21 cellular contexts compared by ENCODE assay signal in genomic region chr7:140926021-140926812, GRCh38. TPM values are rescaled to one million over a fixed set of nuclear protein-coding genes. Genes with fewer than 3 reads are reported as not detected.
DNase-seq lines count a peak whose midpoint lies in the region; ATAC-seq and TF ChIP-seq lines count a peak whose summit lies in the region.
"Had no signal": no experiment of that assay in that cellular context is flagged by ENCODE, and none has a peak within 500 bp of the region (broad histone marks: within the 10 kb centered on the region; RNA-seq: fewer than 3 reads in every experiment).

No MANE protein-coding gene starts in this region.

- H3F3A ChIP-seq in PC-9 (ENCODE audit: insufficient read depth, low read depth): peaks cover 12% of the 10 kb centered on the region

- H3K79me2 ChIP-seq in PC-9 (ENCODE audit: low read depth): peaks cover 33% of the 10 kb centered on the region

- no peak for TF ChIP-seq CTCF in natural killer cell (IDR thresholded peaks at IDR 0.05)
- no peak for TF ChIP-seq CTCF in PC-9 (conservative IDR thresholded peaks at IDR 0.05)
- TF ChIP-seq CTCF in left lung (IDR thresholded peaks at IDR 0.05): no peak
- TF ChIP-seq CTCF in type B pancreatic cell (conservative IDR thresholded peaks at IDR 0.05): no peak
- TF ChIP-seq CTCF in Caco-2 (IDR thresholded peaks at IDR 0.05; ENCODE audit: insufficient read depth in 1 of 2, low read depth in 1 of 2, low read length in 1 of 2, severe bottlenecking in 1 of 2, unreplicated experiment in 1 of 2): no peak
- TF ChIP-seq CTCF in breast epithelium (IDR thresholded peaks at IDR 0.05): no peak

- peaks cover 44% of the 10 kb centered on the region for H3K4me1 ChIP-seq in PC-9 (replicated peaks; ENCODE audit: insufficient read depth)
- peaks cover 0 to 31% of the 10 kb centered on the region in 2 donors for H3K4me1 ChIP-seq in left lung
- no peaks in the 10 kb centered on the region for H3K4me1 ChIP-seq in Caco-2
- no peaks in the 10 kb centered on the region for H3K4me1 ChIP-seq in breast epithelium

- no peak for TF ChIP-seq POLR2A in breast epithelium (IDR thresholded peaks at IDR 0.05)

- DNase-seq in natural killer cell: no peak
- DNase-seq in natural killer cell treated with Interleukin-12 subunit alpha and Interleukin-12 subunit beta and Interleukin-15 and Interleukin-18, amount 100 ng/mL, for 72 hours (ENCODE audit: low spot score): no peak
- no peak for DNase-seq in PC-9
- no peak for DNase-seq in left lung
- no peak for DNase-seq in type B pancreatic cell (ENCODE audit: extremely low spot score, unreplicated experiment)
- no peak for DNase-seq in Caco-2
- no peak for DNase-seq in cardiac septum (ENCODE audit: low spot score)
- no peak for DNase-seq in breast epithelium (ENCODE audit: low spot score in 2 of 2)
- DNase-seq: activated CD8-positive, alpha-beta memory T cell treated with anti-CD3 and anti-CD28 coated beads for 24 hours; activated gamma-delta T cell treated with Interleukin-2 at 50 U/mL for 16 hours; body of pancreas; DMS79 treated with DMSO at 0.1 percent for 48 hours; HCEC 1CT; heart left ventricle; islet precursor cell; mesendoderm; NCI-H1694 treated with DMSO at 0.1 percent for 48 hours; NCI-H524; pancreas; SIG-M5; tibial artery had no signal

- H3K4me2 ChIP-seq in PC-9: peak overlapping the region; percentile 81; the same call in 1 of the 2 replicates

- H3K9me3 ChIP-seq in PC-9 (ENCODE audit: insufficient read depth, low read depth) (no peaks in the 10 kb centered on the region), left lung (peaks cover 0 to 3% of the 10 kb centered on the region in 2 donors), Caco-2 (no peaks in the 10 kb centered on the region), breast epithelium (no peaks in the 10 kb centered on the region)
- H3K9me3 ChIP-seq: body of pancreas, heart left ventricle, pancreas, tibial artery had no signal

- H3K27ac Mint-ChIP-seq in natural killer cell (no peak overlapping the region), type B pancreatic cell (peak overlapping the region; percentile 62), Caco-2 (ENCODE audit: unreplicated experiment) (no peak overlapping the region)
- peak overlapping the region in 1 of 2 donors; percentile 16 for H3K27ac Mint-ChIP-seq in natural killer cell treated with Interleukin-12 subunit alpha and Interleukin-12 subunit beta and Interleukin-15 and Interleukin-18, amount 100 ng/mL, for 72 hours

- POLR2A ChIA-PET in PC-9 (lab: Charles Lee; ENCODE audit: unreplicated experiment) (interaction anchor here (0.6 kb wide), 1 partner anchor 25 kb away, joined by 7 read pairs; no protein-coding TSS in a partner anchor), Caco-2 (lab: Charles Lee) (no interaction called here)

- no TSS peak for BruUV-seq in PC-9 (replicated peaks; lab: Mats Ljungman, UMichigan)
- no TSS peak for BruUV-seq in Caco-2 (replicated peaks; lab: Mats Ljungman, UMichigan)

- H3K9me2 ChIP-seq in PC-9 (ENCODE audit: insufficient read depth): no peaks in the 10 kb centered on the region

- H3K4me1 Mint-ChIP-seq in natural killer cell (peaks cover 6 to 8% of the 10 kb centered on the region in 2 donors), type B pancreatic cell (ENCODE audit: unreplicated experiment) (no peaks in the 10 kb centered on the region), Caco-2 (ENCODE audit: low read depth, unreplicated experiment) (no peaks in the 10 kb centered on the region)
- H3K4me1 Mint-ChIP-seq in natural killer cell treated with Interleukin-12 subunit alpha and Interleukin-12 subunit beta and Interleukin-15 and Interleukin-18, amount 100 ng/mL, for 72 hours (ENCODE audit: low read depth in 2 of 2): peaks cover 5 to 6% of the 10 kb centered on the region in 2 donors

- H3K36me3 ChIP-seq in PC-9 (ENCODE audit: low read depth) (no peaks in the 10 kb centered on the region), left lung (no peaks in the 10 kb centered on the region), Caco-2 (ENCODE audit: control insufficient read depth, insufficient read depth, low read length) (no peaks in the 10 kb centered on the region), breast epithelium (no peaks in the 10 kb centered on the region)
- H3K36me3 ChIP-seq: heart left ventricle, pancreas, tibial artery had no signal

- no peak overlapping the region; the same call in 1 of the 2 replicates for H2AFZ ChIP-seq in PC-9

- H3K4me3 ChIP-seq in PC-9: no peak overlapping the region
- no peak overlapping the region for H3K4me3 ChIP-seq in left lung
- no peak overlapping the region for H3K4me3 ChIP-seq in Caco-2 (ENCODE audit: low read depth, low read length)
- H3K4me3 ChIP-seq in breast epithelium: no peak overlapping the region

- no peaks in the 10 kb centered on the region for H3K9me3 Mint-ChIP-seq in natural killer cell
- no peaks in the 10 kb centered on the region for H3K9me3 Mint-ChIP-seq in natural killer cell treated with Interleukin-12 subunit alpha and Interleukin-12 subunit beta and Interleukin-15 and Interleukin-18, amount 100 ng/mL, for 72 hours
- no peaks in the 10 kb centered on the region for H3K9me3 Mint-ChIP-seq in type B pancreatic cell
- H3K9me3 Mint-ChIP-seq in Caco-2 (ENCODE audit: unreplicated experiment): no peaks in the 10 kb centered on the region

- ATAC-seq in natural killer cell (no peak), left lung (peak; percentile 2)
- ATAC-seq in natural killer cell treated with Interleukin-12 subunit alpha and Interleukin-12 subunit beta and Interleukin-15 and Interleukin-18, amount 100 ng/mL, for 72 hours: no peak
- ATAC-seq: body of pancreas, heart left ventricle, pancreas had no signal

- H3K27me3 Mint-ChIP-seq in natural killer cell (ENCODE audit: low read depth in 2 of 2): peaks cover 14 to 15% of the 10 kb centered on the region in 2 donors
- H3K27me3 Mint-ChIP-seq in natural killer cell treated with Interleukin-12 subunit alpha and Interleukin-12 subunit beta and Interleukin-15 and Interleukin-18, amount 100 ng/mL, for 72 hours: peaks cover 14 to 20% of the 10 kb centered on the region in 2 donors
- peaks cover 3% of the 10 kb centered on the region for H3K27me3 Mint-ChIP-seq in type B pancreatic cell
- peaks cover 8% of the 10 kb centered on the region for H3K27me3 Mint-ChIP-seq in Caco-2 (ENCODE audit: insufficient read depth, unreplicated experiment)

- H3K27me3 ChIP-seq in PC-9 (ENCODE audit: insufficient read depth, low read depth): no peaks in the 10 kb centered on the region
- no peaks in the 10 kb centered on the region for H3K27me3 ChIP-seq in left lung
- no peaks in the 10 kb centered on the region for H3K27me3 ChIP-seq in Caco-2 (replicated peaks; ENCODE audit: control insufficient read depth, insufficient read depth, low read length)
- H3K27me3 ChIP-seq in breast epithelium: no peaks in the 10 kb centered on the region
- H3K27me3 ChIP-seq: body of pancreas, heart left ventricle, pancreas, tibial artery had no signal

- intact Hi-C loops in natural killer cell (cut with micrococcal nuclease) (loop anchor here (10.0 kb wide), 1 partner anchor 231 kb away; the partner anchor contains the start of gene NDUFB2), PC-9 (cut with micrococcal nuclease; ENCODE audit: unreplicated experiment) (loop anchor here (10.0 kb wide), 1 partner anchor 451 kb away; the partner anchor contains the start of gene MKRN1), left lung (cut with DNase I) (no loop called here), Caco-2 (cut with micrococcal nuclease; ENCODE audit: unreplicated experiment) (no loop called here), cardiac septum (cut with DNase I) (loop anchor here (10.0 kb wide), 3 partner anchors 51 to 231 kb away; partner anchors contain the start of gene NDUFB2), breast epithelium (cut with DNase I; ENCODE audit: low total_unique reads) (no loop called here)

- H3K27ac ChIP-seq in PC-9: no peak overlapping the region
- no peak overlapping the region for H3K27ac ChIP-seq in left lung
- no peak overlapping the region for H3K27ac ChIP-seq in breast epithelium

- H4K20me1 ChIP-seq in PC-9 (ENCODE audit: insufficient read depth): peaks cover 10% of the 10 kb centered on the region; the same call in 1 of the 2 replicates

- CTCF ChIA-PET in PC-9 (lab: Charles Lee): no interaction called here
- CTCF ChIA-PET in Caco-2 (lab: Charles Lee): no interaction called here

- H3K4me3 Mint-ChIP-seq in natural killer cell (peak overlapping the region; percentile 56), type B pancreatic cell (peak overlapping the region; percentile 46), Caco-2 (ENCODE audit: unreplicated experiment) (no peak overlapping the region)
- no peak overlapping the region for H3K4me3 Mint-ChIP-seq in natural killer cell treated with Interleukin-12 subunit alpha and Interleukin-12 subunit beta and Interleukin-15 and Interleukin-18, amount 100 ng/mL, for 72 hours

- H3K36me3 Mint-ChIP-seq in natural killer cell: no peaks in the 10 kb centered on the region
- no peaks in the 10 kb centered on the region for H3K36me3 Mint-ChIP-seq in natural killer cell treated with Interleukin-12 subunit alpha and Interleukin-12 subunit beta and Interleukin-15 and Interleukin-18, amount 100 ng/mL, for 72 hours
- H3K36me3 Mint-ChIP-seq in type B pancreatic cell: no peaks in the 10 kb centered on the region
- H3K36me3 Mint-ChIP-seq in Caco-2 (ENCODE audit: insufficient read depth, unreplicated experiment): no peaks in the 10 kb centered on the region

RNA-seq across cellular contexts. Expression of gene BRAF, which starts 1.5 kb away (rescaled TPM):
- total RNA-seq in natural killer cell (10 to 100 TPM; 54.3 to 67.7 (median 64.1) TPM), PC-9 (2021) (45.0 and 56.9 TPM in 2 replicates), left lung (10 to 100 TPM; 30.8 to 35.9 TPM), type B pancreatic cell (ENCODE audit: low replicate concordance) (29.6 and 34.4 TPM in 2 replicates), Caco-2 (2022) (38.5 and 44.6 TPM in 2 replicates), cardiac septum (35.0 TPM), breast epithelium (100 to 1,000 TPM in 1 of 3 donors, 10 to 100 TPM in 2; 42.1 to 106 (median 64.9) TPM)
- total RNA-seq in natural killer cell treated with Interleukin-12 subunit alpha and Interleukin-12 subunit beta and Interleukin-15 and Interleukin-18, amount 100 ng/mL, for 72 hours: 10 to 100 TPM; 35.7 to 42.2 TPM

Comparison
In these comparisons a context has a peak if more than half of its experiments do, and no peak if none do; other contexts are left out.
1. H3K4me3 Mint-ChIP-seq: peak in natural killer cell (single experiment) and type B pancreatic cell (single experiment); none in natural killer cell treated with Interleukin-12 subunit alpha and Interleukin-12 subunit beta and Interleukin-15 and Interleukin-18, amount 100 ng/mL, for 72 hours (single experiment) and Caco-2 (single experiment).
2. intact Hi-C loops: an anchor here in natural killer cell (10.0 kb wide), PC-9 (10.0 kb wide) and cardiac septum (10.0 kb wide); none called in left lung, Caco-2 and breast epithelium.